Comparison of ENCODE assay signal across 30 cellular contexts in genomic region chr15:88300861-88301260, GRCh38. TPM values are rescaled to one million over a fixed set of nuclear protein-coding genes. Genes with fewer than 3 reads are reported as not detected.
"Had no signal": no experiment of that assay in that cellular context is flagged by ENCODE, and none has a peak within 500 bp of the region (broad histone marks: within the 10 kb centered on the region; RNA-seq: fewer than 3 reads in every experiment).

No MANE protein-coding gene starts in this region.

- DNase-seq: colonic mucosa; cortex of kidney; effector CD4-positive, alpha-beta T cell; effector memory CD4-positive, alpha-beta T cell; endodermal cell; erythroblast; esophagus squamous epithelium; foreskin fibroblast; foreskin melanocyte; gastrocnemius medialis; glutamatergic neuron; head of caudate nucleus; heart right ventricle; hippocampal formation; immature natural killer cell; islet precursor cell; left cardiac atrium; left lung; left ventricle myocardium superior; lower lobe of right lung; mesenchymal stem cell; mucosa of descending colon; naive B cell had no signal

- H3K27me3 ChIP-seq: colonic mucosa, gastrocnemius medialis had no signal

- H3K27ac ChIP-seq: colonic mucosa, epithelial cell of prostate, esophagus squamous epithelium, gastrocnemius medialis, heart right ventricle, left lung, lower lobe of right lung had no signal

- H3K36me3 ChIP-seq: colonic mucosa, esophagus squamous epithelium, gastrocnemius medialis, heart right ventricle, left lung, lower lobe of right lung had no signal

- H3K9me3 ChIP-seq: colonic mucosa, esophagus squamous epithelium, gastrocnemius medialis, heart right ventricle, left lung, lower lobe of right lung, mucosa of descending colon had no signal

- FAIRE-seq: endometrium had no signal

- H3K4me3 ChIP-seq: colonic mucosa, esophagus squamous epithelium, gastrocnemius medialis, heart right ventricle, left lung, lower lobe of right lung, mucosa of descending colon had no signal

- ATAC-seq: esophagus mucosa, gastrocnemius medialis, heart right ventricle, left cardiac atrium, left lung, left ventricle myocardium superior, lower lobe of right lung, mucosa of descending colon had no signal

- H3K4me1 ChIP-seq: colonic mucosa, esophagus squamous epithelium, gastrocnemius medialis, heart right ventricle, left lung, lower lobe of right lung had no signal

RNA-seq across cellular contexts. Expression of gene NTRK3, which starts 44.3 kb away (rescaled TPM):
- total RNA-seq: chondrocyte, dermis microvascular lymphatic vessel endothelial cell, kidney epithelial cell, lung microvascular endothelial cell had no signal
- polyA plus RNA-seq: immature natural killer cell had no signal
